1 cellular context compared by ENCODE assay signal in the genomic region with DNA sequence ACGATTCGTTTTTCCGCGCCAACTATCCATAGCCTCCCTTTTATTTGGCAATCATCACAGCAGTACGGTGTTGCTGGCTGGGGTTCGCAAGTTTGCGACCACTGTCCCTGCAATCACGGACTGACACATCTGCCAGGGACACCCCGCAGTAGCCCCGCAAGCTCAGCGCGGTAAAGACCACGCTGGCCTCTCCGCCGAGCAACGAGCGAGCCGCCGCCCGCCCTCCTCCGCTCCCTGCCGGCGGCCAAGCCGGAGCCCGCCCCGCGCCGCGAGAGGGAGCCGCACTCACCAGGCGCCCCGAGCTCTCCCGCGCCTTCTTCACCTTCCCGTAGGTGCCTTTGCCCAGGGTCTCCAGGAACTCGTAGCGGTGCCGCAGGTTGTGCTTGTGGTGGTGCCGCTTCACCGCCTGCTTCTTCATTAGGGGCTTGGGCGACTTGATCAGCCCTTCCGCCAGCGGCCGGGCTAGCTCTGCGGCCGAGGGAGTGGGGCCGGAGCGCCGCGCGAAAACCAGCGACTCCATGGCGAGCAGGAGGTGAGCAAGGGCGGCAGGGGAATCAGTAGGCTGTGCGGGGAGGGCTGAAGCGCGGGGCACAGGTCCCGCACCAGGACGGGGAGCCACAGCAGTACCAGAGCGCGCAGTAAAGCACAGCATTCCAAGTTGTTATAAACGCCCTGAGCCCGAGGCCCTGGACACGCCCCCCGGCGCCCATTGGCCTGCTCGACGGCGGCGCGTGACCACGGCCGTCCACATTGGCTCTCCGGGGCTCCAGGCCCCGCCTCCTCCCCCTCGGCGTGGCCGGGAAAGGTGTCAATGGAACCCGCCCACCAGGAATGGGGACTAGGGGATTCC.
TF ChIP-seq lines count a peak whose summit lies in the region.

A gene (minus strand): TSS at position 637 of the 850 bp plus-strand sequence. CDS start 117 bp downstream, at position 520.

TF ChIP-seq in HepG2, 621 proteins besides CTCF, POLR2A, EP300 and RAD21 (continued from another document and continues in another):
- TF ChIP-seq SUZ12 (IDR thresholded peaks at IDR 0.05; ENCODE audit: low read depth, low read length): no peak
- peak; percentile 56 for TF ChIP-seq POLR2AphosphoS5 (IDR thresholded peaks at IDR 0.05; ENCODE audit: low read depth, low read length)
- no peak for TF ChIP-seq NFE2L2 (IDR thresholded peaks at IDR 0.05; ENCODE audit: low read length)
- TF ChIP-seq ZNF256 (CRISPR knock-in tag; conservative IDR thresholded peaks at IDR 0.05): no peak
- 0 out of 2 replicates have a peak, but pooled peaks have one; percentile 78 for TF ChIP-seq GLI4 (CRISPR knock-in tag; IDR thresholded peaks at IDR 0.05; ENCODE audit: borderline replicate concordance)
- no peak for TF ChIP-seq SNRNP70 (IDR thresholded peaks at IDR 0.05; ENCODE audit: low read depth, low read length)
- TF ChIP-seq PHF5A (CRISPR knock-in tag; IDR thresholded peaks at IDR 0.05; ENCODE audit: low read depth, unreplicated experiment): no peak
- TF ChIP-seq ZNF775 (CRISPR knock-in tag; IDR thresholded peaks at IDR 0.05; ENCODE audit: borderline replicate concordance): no peak
- TF ChIP-seq U2AF2 (IDR thresholded peaks at IDR 0.05; ENCODE audit: low read depth, low read length): no peak
- no peak for TF ChIP-seq ZNF570 (CRISPR knock-in tag; IDR thresholded peaks at IDR 0.05; ENCODE audit: borderline replicate concordance)
- no peak for TF ChIP-seq AGO1 (IDR thresholded peaks at IDR 0.05; ENCODE audit: low read depth, low read length, poor library complexity, severe bottlenecking)
- no peak for TF ChIP-seq ZNF224 (CRISPR knock-in tag; IDR thresholded peaks at IDR 0.05)
- TF ChIP-seq ZNF891 (CRISPR knock-in tag; IDR thresholded peaks at IDR 0.05): peak; percentile 68; the same call in 1 of the 2 replicates
- TF ChIP-seq, protein P1, sequence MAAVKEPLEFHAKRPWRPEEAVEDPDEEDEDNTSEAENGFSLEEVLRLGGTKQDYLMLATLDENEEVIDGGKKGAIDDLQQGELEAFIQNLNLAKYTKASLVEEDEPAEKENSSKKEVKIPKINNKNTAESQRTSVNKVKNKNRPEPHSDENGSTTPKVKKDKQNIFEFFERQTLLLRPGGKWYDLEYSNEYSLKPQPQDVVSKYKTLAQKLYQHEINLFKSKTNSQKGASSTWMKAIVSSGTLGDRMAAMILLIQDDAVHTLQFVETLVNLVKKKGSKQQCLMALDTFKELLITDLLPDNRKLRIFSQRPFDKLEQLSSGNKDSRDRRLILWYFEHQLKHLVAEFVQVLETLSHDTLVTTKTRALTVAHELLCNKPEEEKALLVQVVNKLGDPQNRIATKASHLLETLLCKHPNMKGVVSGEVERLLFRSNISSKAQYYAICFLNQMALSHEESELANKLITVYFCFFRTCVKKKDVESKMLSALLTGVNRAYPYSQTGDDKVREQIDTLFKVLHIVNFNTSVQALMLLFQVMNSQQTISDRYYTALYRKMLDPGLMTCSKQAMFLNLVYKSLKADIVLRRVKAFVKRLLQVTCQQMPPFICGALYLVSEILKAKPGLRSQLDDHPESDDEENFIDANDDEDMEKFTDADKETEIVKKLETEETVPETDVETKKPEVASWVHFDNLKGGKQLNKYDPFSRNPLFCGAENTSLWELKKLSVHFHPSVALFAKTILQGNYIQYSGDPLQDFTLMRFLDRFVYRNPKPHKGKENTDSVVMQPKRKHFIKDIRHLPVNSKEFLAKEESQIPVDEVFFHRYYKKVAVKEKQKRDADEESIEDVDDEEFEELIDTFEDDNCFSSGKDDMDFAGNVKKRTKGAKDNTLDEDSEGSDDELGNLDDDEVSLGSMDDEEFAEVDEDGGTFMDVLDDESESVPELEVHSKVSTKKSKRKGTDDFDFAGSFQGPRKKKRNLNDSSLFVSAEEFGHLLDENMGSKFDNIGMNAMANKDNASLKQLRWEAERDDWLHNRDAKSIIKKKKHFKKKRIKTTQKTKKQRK (IDR thresholded peaks at IDR 0.05; ENCODE audit: low read length): no peak
- no peak for TF ChIP-seq CENPT (CRISPR knock-in tag; IDR thresholded peaks at IDR 0.05; ENCODE audit: low read depth)
- TF ChIP-seq ARHGAP35 (CRISPR knock-in tag; IDR thresholded peaks at IDR 0.05; ENCODE audit: borderline replicate concordance): peak; percentile 64; the same call in 1 of the 2 replicates
- TF ChIP-seq, protein P2, sequence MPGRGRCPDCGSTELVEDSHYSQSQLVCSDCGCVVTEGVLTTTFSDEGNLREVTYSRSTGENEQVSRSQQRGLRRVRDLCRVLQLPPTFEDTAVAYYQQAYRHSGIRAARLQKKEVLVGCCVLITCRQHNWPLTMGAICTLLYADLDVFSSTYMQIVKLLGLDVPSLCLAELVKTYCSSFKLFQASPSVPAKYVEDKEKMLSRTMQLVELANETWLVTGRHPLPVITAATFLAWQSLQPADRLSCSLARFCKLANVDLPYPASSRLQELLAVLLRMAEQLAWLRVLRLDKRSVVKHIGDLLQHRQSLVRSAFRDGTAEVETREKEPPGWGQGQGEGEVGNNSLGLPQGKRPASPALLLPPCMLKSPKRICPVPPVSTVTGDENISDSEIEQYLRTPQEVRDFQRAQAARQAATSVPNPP (CRISPR knock-in tag; IDR thresholded peaks at IDR 0.05): no peak
- TF ChIP-seq, protein P3, sequence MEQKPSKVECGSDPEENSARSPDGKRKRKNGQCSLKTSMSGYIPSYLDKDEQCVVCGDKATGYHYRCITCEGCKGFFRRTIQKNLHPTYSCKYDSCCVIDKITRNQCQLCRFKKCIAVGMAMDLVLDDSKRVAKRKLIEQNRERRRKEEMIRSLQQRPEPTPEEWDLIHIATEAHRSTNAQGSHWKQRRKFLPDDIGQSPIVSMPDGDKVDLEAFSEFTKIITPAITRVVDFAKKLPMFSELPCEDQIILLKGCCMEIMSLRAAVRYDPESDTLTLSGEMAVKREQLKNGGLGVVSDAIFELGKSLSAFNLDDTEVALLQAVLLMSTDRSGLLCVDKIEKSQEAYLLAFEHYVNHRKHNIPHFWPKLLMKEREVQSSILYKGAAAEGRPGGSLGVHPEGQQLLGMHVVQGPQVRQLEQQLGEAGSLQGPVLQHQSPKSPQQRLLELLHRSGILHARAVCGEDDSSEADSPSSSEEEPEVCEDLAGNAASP (CRISPR knock-in tag; IDR thresholded peaks at IDR 0.05; ENCODE audit: borderline replicate concordance): no peak
- TF ChIP-seq, protein P4, sequence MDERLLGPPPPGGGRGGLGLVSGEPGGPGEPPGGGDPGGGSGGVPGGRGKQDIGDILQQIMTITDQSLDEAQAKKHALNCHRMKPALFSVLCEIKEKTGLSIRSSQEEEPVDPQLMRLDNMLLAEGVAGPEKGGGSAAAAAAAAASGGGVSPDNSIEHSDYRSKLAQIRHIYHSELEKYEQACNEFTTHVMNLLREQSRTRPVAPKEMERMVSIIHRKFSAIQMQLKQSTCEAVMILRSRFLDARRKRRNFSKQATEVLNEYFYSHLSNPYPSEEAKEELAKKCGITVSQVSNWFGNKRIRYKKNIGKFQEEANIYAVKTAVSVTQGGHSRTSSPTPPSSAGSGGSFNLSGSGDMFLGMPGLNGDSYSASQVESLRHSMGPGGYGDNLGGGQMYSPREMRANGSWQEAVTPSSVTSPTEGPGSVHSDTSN (CRISPR knock-in tag; IDR thresholded peaks at IDR 0.05): no peak
- TF ChIP-seq ZNF782 (CRISPR knock-in tag; IDR thresholded peaks at IDR 0.05; ENCODE audit: borderline replicate concordance): no peak
- no peak for TF ChIP-seq NCOA1 (CRISPR knock-in tag; IDR thresholded peaks at IDR 0.05)
- TF ChIP-seq EEA1 (CRISPR knock-in tag; IDR thresholded peaks at IDR 0.05; ENCODE audit: borderline replicate concordance): no peak
- no peak for TF ChIP-seq TCF7 (IDR thresholded peaks at IDR 0.05; ENCODE audit: low read depth)
- TF ChIP-seq, protein P5, sequence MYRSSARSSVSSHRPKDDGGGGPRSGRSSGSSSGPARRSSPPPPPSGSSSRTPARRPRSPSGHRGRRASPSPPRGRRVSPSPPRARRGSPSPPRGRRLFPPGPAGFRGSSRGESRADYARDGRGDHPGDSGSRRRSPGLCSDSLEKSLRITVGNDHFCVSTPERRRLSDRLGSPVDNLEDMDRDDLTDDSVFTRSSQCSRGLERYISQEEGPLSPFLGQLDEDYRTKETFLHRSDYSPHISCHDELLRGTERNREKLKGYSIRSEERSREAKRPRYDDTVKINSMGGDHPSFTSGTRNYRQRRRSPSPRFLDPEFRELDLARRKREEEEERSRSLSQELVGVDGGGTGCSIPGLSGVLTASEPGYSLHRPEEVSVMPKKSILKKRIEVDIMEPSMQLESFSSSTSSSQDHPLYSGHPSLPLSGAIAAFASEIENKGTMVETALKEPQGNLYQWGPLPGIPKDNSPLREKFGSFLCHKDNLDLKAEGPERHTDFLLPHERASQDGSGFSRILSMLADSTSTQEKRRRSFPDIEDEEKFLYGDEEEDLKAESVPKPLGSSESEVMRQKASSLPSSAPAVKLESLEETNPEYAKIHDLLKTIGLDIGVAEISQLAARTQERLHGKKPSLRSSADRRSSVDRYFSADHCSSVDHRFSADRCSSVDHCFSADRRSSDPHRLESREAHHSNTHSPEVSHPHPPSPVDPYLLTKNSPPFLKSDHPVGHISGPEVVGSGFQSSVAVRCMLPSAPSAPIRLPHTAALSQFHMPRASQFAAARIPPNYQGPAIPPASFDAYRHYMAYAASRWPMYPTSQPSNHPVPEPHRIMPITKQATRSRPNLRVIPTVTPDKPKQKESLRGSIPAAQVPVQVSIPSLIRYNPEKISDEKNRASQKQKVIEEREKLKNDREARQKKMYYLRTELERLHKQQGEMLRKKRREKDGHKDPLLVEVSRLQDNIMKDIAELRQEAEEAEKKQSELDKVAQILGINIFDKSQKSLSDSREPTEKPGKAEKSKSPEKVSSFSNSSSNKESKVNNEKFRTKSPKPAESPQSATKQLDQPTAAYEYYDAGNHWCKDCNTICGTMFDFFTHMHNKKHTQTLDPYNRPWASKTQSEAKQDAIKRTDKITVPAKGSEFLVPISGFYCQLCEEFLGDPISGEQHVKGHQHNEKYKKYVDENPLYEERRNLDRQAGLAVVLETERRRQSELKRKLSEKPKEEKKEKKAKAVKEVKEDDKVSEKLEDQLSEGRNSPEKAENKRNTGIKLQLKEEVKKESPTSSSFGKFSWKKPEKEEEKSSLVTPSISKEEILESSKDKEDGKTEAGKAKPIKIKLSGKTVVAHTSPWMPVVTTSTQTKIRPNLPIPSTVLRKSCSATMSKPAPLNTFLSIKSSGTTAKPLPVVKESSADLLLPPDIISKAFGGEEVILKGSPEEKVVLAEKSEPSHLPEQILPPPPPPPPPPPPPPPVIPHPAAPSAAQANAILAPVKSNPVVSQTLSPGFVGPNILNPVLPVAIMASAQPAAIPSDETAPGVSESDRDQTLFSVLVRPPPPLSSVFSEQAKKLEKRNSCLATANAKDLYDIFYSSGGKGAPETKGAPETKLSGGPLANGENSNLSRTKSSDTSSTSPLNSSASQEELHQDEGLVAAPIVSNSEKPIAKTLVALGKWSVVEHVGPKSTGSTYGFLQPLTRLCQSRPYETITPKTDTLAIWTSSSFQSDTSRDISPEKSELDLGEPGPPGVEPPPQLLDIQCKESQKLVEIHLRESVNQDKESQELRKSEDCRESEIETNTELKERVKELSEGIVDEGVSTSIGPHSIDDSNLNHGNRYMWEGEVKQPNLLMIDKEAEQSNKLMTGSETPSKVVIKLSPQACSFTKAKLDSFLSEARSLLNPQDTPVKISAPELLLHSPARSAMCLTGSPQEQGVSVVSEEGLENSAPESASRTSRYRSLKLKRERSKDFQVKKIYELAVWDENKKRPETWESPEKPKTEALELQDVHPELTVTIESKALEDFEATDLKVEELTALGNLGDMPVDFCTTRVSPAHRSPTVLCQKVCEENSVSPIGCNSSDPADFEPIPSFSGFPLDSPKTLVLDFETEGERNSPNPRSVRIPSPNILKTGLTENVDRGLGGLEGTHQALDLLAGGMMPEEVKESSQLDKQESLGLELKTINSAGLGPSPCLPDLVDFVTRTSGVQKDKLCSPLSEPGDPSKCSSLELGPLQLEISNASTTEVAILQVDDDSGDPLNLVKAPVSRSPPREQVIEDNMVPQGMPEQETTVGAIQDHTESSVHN (CRISPR knock-in tag; IDR thresholded peaks at IDR 0.05): no peak
- 0 out of 2 replicates have a peak, but pooled peaks have one; percentile 18 for TF ChIP-seq SP5 (CRISPR knock-in tag; IDR thresholded peaks at IDR 0.05; ENCODE audit: borderline replicate concordance, low read depth)
- TF ChIP-seq IKZF4 (CRISPR knock-in tag; IDR thresholded peaks at IDR 0.05; ENCODE audit: borderline replicate concordance, low read depth, not compliant biosample characterization): peak; percentile 69
- TF ChIP-seq KMT2A (CRISPR knock-in tag; IDR thresholded peaks at IDR 0.05): peak; percentile 70
- no peak for TF ChIP-seq HDAC6 (IDR thresholded peaks at IDR 0.05; ENCODE audit: low read depth, low read length)
- no peak for TF ChIP-seq MTF1 (CRISPR knock-in tag; IDR thresholded peaks at IDR 0.05)
- TF ChIP-seq CCDC6 (CRISPR knock-in tag; IDR thresholded peaks at IDR 0.05): no peak
- TF ChIP-seq, protein P6, sequence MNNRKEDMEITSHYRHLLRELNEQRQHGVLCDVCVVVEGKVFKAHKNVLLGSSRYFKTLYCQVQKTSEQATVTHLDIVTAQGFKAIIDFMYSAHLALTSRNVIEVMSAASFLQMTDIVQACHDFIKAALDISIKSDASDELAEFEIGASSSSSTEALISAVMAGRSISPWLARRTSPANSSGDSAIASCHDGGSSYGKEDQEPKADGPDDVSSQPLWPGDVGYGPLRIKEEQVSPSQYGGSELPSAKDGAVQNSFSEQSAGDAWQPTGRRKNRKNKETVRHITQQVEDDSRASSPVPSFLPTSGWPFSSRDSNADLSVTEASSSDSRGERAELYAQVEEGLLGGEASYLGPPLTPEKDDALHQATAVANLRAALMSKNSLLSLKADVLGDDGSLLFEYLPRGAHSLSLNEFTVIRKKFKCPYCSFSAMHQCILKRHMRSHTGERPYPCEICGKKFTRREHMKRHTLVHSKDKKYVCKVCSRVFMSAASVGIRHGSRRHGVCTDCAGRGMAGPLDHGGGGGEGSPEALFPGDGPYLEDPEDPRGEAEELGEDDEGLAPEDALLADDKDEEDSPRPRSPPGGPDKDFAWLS (CRISPR knock-in tag; IDR thresholded peaks at IDR 0.05; ENCODE audit: borderline replicate concordance): no peak
